ENCODE assay signal across 11 cellular contexts in the genomic region with DNA sequence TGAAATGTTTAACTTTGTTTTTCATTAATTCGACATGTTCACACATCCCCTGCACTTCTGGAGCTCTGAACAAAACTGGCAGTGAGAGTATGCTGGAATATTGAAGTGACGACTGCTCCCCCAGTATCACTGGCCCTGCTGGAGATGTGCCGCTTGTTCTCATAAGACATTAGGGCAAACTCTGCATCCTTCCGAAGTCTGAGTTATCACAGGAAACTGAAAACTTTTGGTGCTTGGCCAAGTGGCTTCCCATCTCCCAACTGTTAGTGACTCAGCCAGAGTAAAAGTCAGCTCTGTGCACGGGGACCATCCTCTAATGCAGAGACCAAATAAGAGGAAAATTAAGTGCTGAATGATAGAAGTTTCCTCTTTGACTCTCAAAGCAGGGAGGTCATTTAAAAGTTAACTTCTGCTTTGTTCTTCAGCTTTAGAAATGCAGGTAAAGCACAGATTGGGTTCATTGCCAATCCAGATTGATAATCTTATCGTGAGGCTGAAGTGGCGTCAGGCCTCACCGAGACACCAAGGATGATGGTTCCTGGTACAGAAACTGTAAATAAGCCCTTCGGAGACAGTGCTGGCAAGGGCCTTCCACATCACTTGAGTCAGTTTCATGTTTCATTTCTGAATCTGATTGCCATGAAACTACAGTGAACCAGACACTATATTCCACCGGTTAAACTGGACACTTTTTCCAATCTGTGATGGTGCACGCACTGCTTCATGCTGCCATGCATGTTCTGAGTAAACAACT.
DNase-seq lines count a peak whose midpoint lies in the region; FAIRE-seq and TF ChIP-seq lines count a peak whose summit lies in the region.
"Had no signal": no experiment of that assay in that cellular context is flagged by ENCODE, and none has a peak within 500 bp of the region (broad histone marks: within the 10 kb centered on the region; RNA-seq: fewer than 3 reads in every experiment).

No MANE protein-coding gene starts in this region.

- H3K36me3 ChIP-seq in brain microvascular endothelial cell (replicated peaks) (no peaks in the 10 kb centered on the region), keratinocyte (ENCODE audit: control insufficient read depth in 2 of 2, extremely low read depth in 1 of 2, insufficient read depth in 2 of 2, low read length in 2 of 2) (no peaks in the 10 kb centered on the region), urinary bladder (ENCODE audit: insufficient read depth) (no peaks in the 10 kb centered on the region), transverse colon (no peaks in the 10 kb centered on the region)

- no peak overlapping the region for H3K9ac ChIP-seq in keratinocyte (ENCODE audit: control insufficient read depth, extremely low read depth, insufficient read depth, low read length)

- H3K4me3 ChIP-seq in brain microvascular endothelial cell (ENCODE audit: low read depth, low read length) (no peak overlapping the region), keratinocyte (ENCODE audit: control insufficient read depth in 2 of 3, extremely low read depth in 1 of 3, insufficient read depth in 2 of 3, low read depth in 1 of 3, low read length in 3 of 3) (no peak overlapping the region), urinary bladder (ENCODE audit: low read depth, low read length) (no peak overlapping the region), transverse colon (no peak overlapping the region)
- H3K4me3 ChIP-seq: coronary artery had no signal

- intact Hi-C loops in transverse colon (cut with DNase I; ENCODE audit: low total_unique reads), result no loop called here

- dilution Hi-C loops in keratinocyte (cut with MboI; ENCODE audit: extremely low pct_ligation_motif_present, low sequenced_read_pairs), result no loop called here

- in situ Hi-C loops in brain microvascular endothelial cell (cut with HindIII; ENCODE audit: low pct_ligation_motif_present, low sequenced_read_pairs) (no loop called here), transverse colon (cut with MboI; ENCODE audit: low pct_ligation_motif_present in 1 of 4, low pct_unique_long_range_greater_than_20kb in 1 of 4, low sequenced_read_pairs in 3 of 4) (no loop called here)

- H3K4me2 ChIP-seq in keratinocyte (ENCODE audit: control insufficient read depth, extremely low read depth, insufficient read depth, low read depth, low read length), result no peak overlapping the region

- FAIRE-seq in keratinocyte (lab: Jason Lieb, UNC), result peak; percentile 73
- FAIRE-seq: GM12892 had no signal

- no peak overlapping the region for H2AFZ ChIP-seq in keratinocyte (ENCODE audit: control insufficient read depth, low read length)

- no peaks in the 10 kb centered on the region for H3K79me2 ChIP-seq in keratinocyte (ENCODE audit: control insufficient read depth, insufficient read depth, low read length)

- 44% methylated on average over 11 of the region's 11 CpGs for WGBS in urinary bladder
- 40 to 64% methylated on average over 8 to 11 of the region's 11 CpGs for WGBS in transverse colon (ENCODE audit: low coverage in 1 of 2), 2 donors

- peak; percentile 13 for DNase-seq in NCI-H1092 treated with DMSO at 0.1 percent for 48 hours (lab: John Stamatoyannopoulos, UW)
- no peak for DNase-seq in NCI-H1092 (lab: John Stamatoyannopoulos, UW)
- DNase-seq in brain microvascular endothelial cell, result peak; percentile 88
- DNase-seq in keratinocyte (ENCODE audit: low read depth, low spot score), result no peak
- no peak for DNase-seq in activated gamma-delta T cell (lab: John Stamatoyannopoulos, UW)
- DNase-seq in SHP77 treated with DMSO at 0.1 percent for 48 hours (lab: John Stamatoyannopoulos, UW), result no peak
- DNase-seq in transverse colon, result no peak
- DNase-seq: stimulated activated CD4-positive, alpha-beta T cell treated with anti-CD3 and anti-CD28 coated beads, Interleukin-4, amount 100 ng/mL, for 4 hours had no signal

- no peaks in the 10 kb centered on the region for H3K9me3 ChIP-seq in keratinocyte (ENCODE audit: control insufficient read depth, low read depth, low read length)
- no peaks in the 10 kb centered on the region for H3K9me3 ChIP-seq in transverse colon

- H3K9me1 ChIP-seq in keratinocyte (ENCODE audit: control insufficient read depth, extremely low read depth, insufficient read depth, low read length), result no peaks in the 10 kb centered on the region

- H3K27ac ChIP-seq in brain microvascular endothelial cell (peak overlapping the region; percentile 12), keratinocyte (ENCODE audit: control insufficient read depth, insufficient read depth, low read length) (no peak overlapping the region), urinary bladder (ENCODE audit: low read depth) (peak overlapping the region; percentile 39), transverse colon (peak overlapping the region in 1 of 4 donors; percentile 34)

- no peaks in the 10 kb centered on the region for H4K20me1 ChIP-seq in keratinocyte (ENCODE audit: control insufficient read depth, extremely low read depth, insufficient read depth, low read length)

- no peaks in the 10 kb centered on the region for H3K27me3 ChIP-seq in brain microvascular endothelial cell (replicated peaks)
- H3K27me3 ChIP-seq in keratinocyte (ENCODE audit: control insufficient read depth, extremely low read depth, insufficient read depth, low read length), result no peaks in the 10 kb centered on the region
- H3K27me3 ChIP-seq in transverse colon, result no peaks in the 10 kb centered on the region

- H3K4me1 ChIP-seq in keratinocyte (ENCODE audit: control insufficient read depth, extremely low read depth, insufficient read depth, low read length) (peaks cover 7% of the 10 kb centered on the region), urinary bladder (ENCODE audit: insufficient read depth) (no peaks in the 10 kb centered on the region), transverse colon (peaks cover 0 to 15% (median 0%) of the 10 kb centered on the region in 4 donors)

- no peak for TF ChIP-seq POLR2A in transverse colon (IDR thresholded peaks at IDR 0.05)

- no peak for TF ChIP-seq EP300 in transverse colon (IDR thresholded peaks at IDR 0.05; ENCODE audit: low read depth)

- TF ChIP-seq CTCF in brain microvascular endothelial cell (IDR thresholded peaks at IDR 0.05; ENCODE audit: low read depth, low read length, missing control alignments) (no peak), keratinocyte (optimal IDR thresholded peaks at IDR 0.05 in 1 of 3, IDR thresholded peaks at IDR 0.05 in 1 of 3, conservative IDR thresholded peaks at IDR 0.05 in 1 of 3; ENCODE audit: extremely low read depth in 1 of 3, insufficient read depth in 2 of 3, low read length in 3 of 3) (no peak), transverse colon (IDR thresholded peaks at IDR 0.05) (no peak)

Comparison
In these comparisons a context has a peak if more than half of its experiments do, and no peak if none do; other contexts are left out.
1. DNase-seq: peak in NCI-H1092 treated with DMSO at 0.1 percent for 48 hours (single experiment) and brain microvascular endothelial cell (single experiment); none in NCI-H1092 (single experiment), keratinocyte (single experiment), activated gamma-delta T cell (single experiment), SHP77 treated with DMSO at 0.1 percent for 48 hours (single experiment) and transverse colon (single experiment).